ENCODE assay signal across 14 cellular contexts in genomic region chr7:108360058-108360800, GRCh38.
"Had no signal": no experiment of that assay in that cellular context is flagged by ENCODE, and none has a peak within 500 bp of the region (broad histone marks: within the 10 kb centered on the region; RNA-seq: fewer than 3 reads in every experiment).

No MANE protein-coding gene starts in this region.

- DNase-seq: activated gamma-delta T cell; amniotic stem cell; caudate nucleus; colonic mucosa; midbrain; right lobe of liver; stimulated activated naive CD8-positive, alpha-beta T cell treated with anti-CD3 and anti-CD28 coated beads, Interleukin-15, amount 100 ng/mL, for 72 hours; upper lobe of left lung had no signal

- H3K36me3 ChIP-seq: colonic mucosa, right lobe of liver, upper lobe of left lung had no signal

- H3K4me1 ChIP-seq: colonic mucosa, upper lobe of left lung had no signal

- H3K4me3 ChIP-seq: colonic mucosa, lung, right lobe of liver, smooth muscle cell, upper lobe of left lung had no signal

- H3K27me3 Mint-ChIP-seq: activated naive CD8-positive, alpha-beta T cell; stimulated activated naive CD8-positive, alpha-beta T cell treated with anti-CD3 and anti-CD28 coated beads, Interleukin-15, amount 100 ng/mL, for 72 hours had no signal

- H3K27ac Mint-ChIP-seq: activated naive CD8-positive, alpha-beta T cell; stimulated activated naive CD8-positive, alpha-beta T cell treated with anti-CD3 and anti-CD28 coated beads, Interleukin-15, amount 100 ng/mL, for 72 hours had no signal

- H3K4me3 Mint-ChIP-seq: activated naive CD8-positive, alpha-beta T cell; neural crest cell; stimulated activated naive CD8-positive, alpha-beta T cell treated with anti-CD3 and anti-CD28 coated beads, Interleukin-15, amount 100 ng/mL, for 72 hours had no signal

- H3K9me3 ChIP-seq: colonic mucosa, right lobe of liver, upper lobe of left lung had no signal

- H3K4me2 ChIP-seq: smooth muscle cell had no signal

- H3K27ac ChIP-seq: colonic mucosa, right lobe of liver, upper lobe of left lung had no signal

- H3K27me3 ChIP-seq: colonic mucosa, right lobe of liver, upper lobe of left lung had no signal

- H3K9me3 Mint-ChIP-seq: stimulated activated naive CD8-positive, alpha-beta T cell treated with anti-CD3 and anti-CD28 coated beads, Interleukin-15, amount 100 ng/mL, for 72 hours had no signal

- ATAC-seq: activated CD4-positive, CD25-positive, alpha-beta regulatory T cell treated with anti-CD3 and anti-CD28 coated beads, Interleukin-2, amount 50 U/mL, for 24 hours; esophagus mucosa; right lobe of liver; stimulated activated naive CD8-positive, alpha-beta T cell treated with anti-CD3 and anti-CD28 coated beads, Interleukin-15, amount 100 ng/mL, for 72 hours had no signal
